15 cellular contexts compared by ENCODE assay signal in the genomic region with DNA sequence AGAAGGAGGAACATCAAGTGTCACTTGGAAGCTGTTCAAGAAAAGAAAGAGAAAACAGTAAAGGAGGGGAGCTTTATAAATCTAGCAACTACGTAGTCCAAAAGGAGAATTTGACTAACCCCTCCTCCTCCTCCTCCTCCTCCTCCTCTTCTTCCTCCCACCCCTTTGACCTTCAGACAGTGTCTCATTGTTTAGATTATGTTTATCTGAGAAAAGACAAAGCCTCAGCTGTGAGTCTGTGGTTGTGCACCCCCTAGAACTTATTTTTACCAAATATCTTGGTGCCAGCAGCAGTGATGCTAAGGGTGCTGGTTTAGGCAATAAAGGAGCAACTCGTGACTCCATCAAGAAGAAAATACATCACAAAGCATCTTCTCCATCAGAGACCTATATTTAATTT.
DNase-seq lines count a peak whose midpoint lies in the region; ATAC-seq, FAIRE-seq and TF ChIP-seq lines count a peak whose summit lies in the region.
"Had no signal": no experiment of that assay in that cellular context is flagged by ENCODE, and none has a peak within 500 bp of the region (broad histone marks: within the 10 kb centered on the region; RNA-seq: fewer than 3 reads in every experiment).

No MANE protein-coding gene starts in this region.

- no peak for ATAC-seq in DND-41 (ENCODE audit: insufficient read depth, low read depth)
- peak; percentile 59 for ATAC-seq in GM21528 (IDR thresholded peaks at IDR 0.05; ENCODE audit: low FRiP score, unreplicated experiment)
- peak; percentile 40 for ATAC-seq in HG03520 (IDR thresholded peaks at IDR 0.05; ENCODE audit: unreplicated experiment)
- ATAC-seq in GM21515 (IDR thresholded peaks at IDR 0.05; ENCODE audit: unreplicated experiment): no peak
- ATAC-seq: Panc1, pancreas had no signal

- H3K4me3 ChIP-seq in DND-41 (ENCODE audit: low read depth in 1 of 2, low read length in 2 of 2) (no peak overlapping the region), small intestine (ENCODE audit: low read depth in 1 of 2, low read length in 2 of 2) (no peak overlapping the region)
- H3K4me3 ChIP-seq: HAP-1, pancreas had no signal

- H3K9me3 ChIP-seq in DND-41 (ENCODE audit: insufficient read depth, low read length, severe bottlenecking) (peaks cover 8% of the 10 kb centered on the region), small intestine (ENCODE audit: control insufficient read depth, low read depth) (no peaks in the 10 kb centered on the region)
- H3K9me3 ChIP-seq: pancreas had no signal

- no peak overlapping the region for H3K4me2 ChIP-seq in DND-41 (ENCODE audit: insufficient read depth, low read length)

- no peaks in the 10 kb centered on the region for H3K79me2 ChIP-seq in DND-41 (ENCODE audit: insufficient read depth, low read length)

- 45 to 65% (median 53%) methylated on average over 2 of the region's 2 CpGs for WGBS in small intestine, 3 donors

- H3K4me1 ChIP-seq in DND-41 (ENCODE audit: insufficient read depth, low read length) (no peaks in the 10 kb centered on the region), small intestine (ENCODE audit: control insufficient read depth in 2 of 2, insufficient read depth in 1 of 2, low read depth in 1 of 2, low read length in 1 of 2) (peaks cover 4 to 5% of the 10 kb centered on the region in 2 donors)
- H3K4me1 ChIP-seq: HAP-1, pancreas had no signal

- DNase-seq in DND-41 (no peak), germinal center (ENCODE audit: low spot score) (peak; percentile 26), small intestine (no peak), NOMO-1 treated with DMSO at 0.1 percent for 48 hours (lab: John Stamatoyannopoulos, UW; ENCODE audit: unreplicated experiment) (no peak)
- no peak for DNase-seq in stimulated activated naive CD4-positive, alpha-beta T cell treated with Interleukin-2 at 50 U/mL for 16 hours (lab: John Stamatoyannopoulos, UW)
- DNase-seq: DMS79; NCI-H2171; pancreas; stimulated activated CD8-positive, alpha-beta memory T cell treated with anti-CD3 and anti-CD28 coated beads, Interleukin-4, amount 100 ng/mL, for 48 hours had no signal

- no peaks in the 10 kb centered on the region for H4K20me1 ChIP-seq in DND-41 (ENCODE audit: insufficient read depth, low read length)

- no peak overlapping the region for H3K27ac ChIP-seq in DND-41 (ENCODE audit: low read length)
- no peak overlapping the region for H3K27ac ChIP-seq in small intestine (ENCODE audit: low read depth in 1 of 2, low read length in 1 of 2)
- H3K27ac ChIP-seq: HL-60, pancreas had no signal

- H2AFZ ChIP-seq in DND-41 (ENCODE audit: low read depth, low read length): 0 out of 2 replicates have a peak overlapping the region, but pooled peaks have one; percentile 22

- H3K27me3 ChIP-seq in DND-41 (ENCODE audit: insufficient read depth, low read length, poor library complexity) (no peaks in the 10 kb centered on the region), small intestine (ENCODE audit: control insufficient read depth in 2 of 2, insufficient read depth in 2 of 2, low read length in 2 of 2) (no peaks in the 10 kb centered on the region)
- H3K27me3 ChIP-seq: pancreas had no signal

- no peak overlapping the region for H3K9ac ChIP-seq in DND-41 (ENCODE audit: low read depth, low read length)

- FAIRE-seq in small intestine (lab: Jason Lieb, UNC): no peak
- FAIRE-seq: pancreas had no signal

- H3K36me3 ChIP-seq in DND-41 (ENCODE audit: insufficient read depth, low read length) (no peaks in the 10 kb centered on the region), small intestine (ENCODE audit: control insufficient read depth in 2 of 2, insufficient read depth in 2 of 2, low read length in 2 of 2) (no peaks in the 10 kb centered on the region)
- H3K36me3 ChIP-seq: HAP-1, pancreas had no signal

- TF ChIP-seq CTCF in DND-41 (IDR thresholded peaks at IDR 0.05; ENCODE audit: borderline replicate concordance, extremely low read depth, low read length, poor library complexity, severe bottlenecking): no peak

Comparison
In these comparisons a context has a peak if more than half of its experiments do, and no peak if none do; other contexts are left out.
1. ATAC-seq: peak in GM21528 (single experiment) and HG03520 (single experiment); none in DND-41 (single experiment) and GM21515 (single experiment).